Comparison of ENCODE assay signal across 8 cellular contexts in genomic region chr15:74461847-74462511, GRCh38. TPM values are rescaled to one million over a fixed set of nuclear protein-coding genes. Genes with fewer than 3 reads are reported as not detected.
DNase-seq lines count a peak whose midpoint lies in the region; ATAC-seq and TF ChIP-seq lines count a peak whose summit lies in the region.

No MANE protein-coding gene starts in this region.

- POLR2A ChIA-PET in AG04449 (lab: Yijun Ruan, JAX), result interaction anchor here (1.0 to 1.6 kb wide), 2 partner anchors 9 to 136 kb away, joined by 4 to 6 read pairs; no protein-coding TSS in a partner anchor

- no peak for DNase-seq in AG04449 (ENCODE audit: low read depth, low spot score)
- DNase-seq in HS-27A (ENCODE audit: low read depth), result peak; percentile 30
- no peak for DNase-seq in ascending aorta (ENCODE audit: low spot score in 2 of 2)
- no peak for DNase-seq in memory B cell (ENCODE audit: low spot score in 2 of 2)
- no peak for DNase-seq in NCI-H1436 (lab: John Stamatoyannopoulos, UW)
- DNase-seq in iPS-NIHi11 (ENCODE audit: low spot score), result no peak

- no peaks in the 10 kb centered on the region for H3K27me3 Mint-ChIP-seq in memory B cell

- peaks cover 16% of the 10 kb centered on the region for H3K36me3 Mint-ChIP-seq in memory B cell

- H3K4me3 ChIP-seq in AG04449 (ENCODE audit: low read depth, low read length), result peak overlapping the region; percentile 92
- peak overlapping the region; percentile 65 to 70 for H3K4me3 ChIP-seq in ascending aorta

- H3K9me3 ChIP-seq in ascending aorta, result no peaks in the 10 kb centered on the region

- ATAC-seq in memory B cell (ENCODE audit: low read depth), result no peak
- ATAC-seq in HG03565 (IDR thresholded peaks at IDR 0.05; ENCODE audit: unreplicated experiment), result no peak
- ATAC-seq in HG02588 (IDR thresholded peaks at IDR 0.05; ENCODE audit: unreplicated experiment), result no peak

- peaks cover 35% of the 10 kb centered on the region for H3K4me1 Mint-ChIP-seq in memory B cell

- no peaks in the 10 kb centered on the region for H3K27me3 ChIP-seq in ascending aorta

- no peaks in the 10 kb centered on the region for H3K9me3 Mint-ChIP-seq in memory B cell

- H3K27ac ChIP-seq in ascending aorta, result peak overlapping the region; percentile 61 to 79

- TF ChIP-seq CTCF in AG04449 (IDR thresholded peaks at IDR 0.05; ENCODE audit: insufficient read depth, low read length, missing control alignments) (no peak), ascending aorta (IDR thresholded peaks at IDR 0.05) (no peak)

- H3K4me3 Mint-ChIP-seq in memory B cell, result peak overlapping the region; percentile 68

- intact Hi-C loops in ascending aorta (cut with DNase I), result loop anchor here (1.0 to 10.0 kb wide), 4 partner anchors 78 to 470 kb away; partner anchors contain the start of genes CLK3, EDC3, PML and STOML1

- peaks cover 2 to 12% of the 10 kb centered on the region in 2 donors for H3K36me3 ChIP-seq in ascending aorta

- CTCF ChIA-PET in AG04449 (lab: Yijun Ruan, JAX), result interaction anchor here (0.9 to 16.7 kb wide), 10 partner anchors 11 to 160 kb away, joined by 3 to 162 read pairs (median 6); no protein-coding TSS in a partner anchor

- H3K27ac Mint-ChIP-seq in memory B cell, result peak overlapping the region; percentile 62

- peaks cover 6 to 9% of the 10 kb centered on the region in 2 donors for H3K4me1 ChIP-seq in ascending aorta

RNA-seq across cellular contexts. Expression of gene UBL7, which starts 1.0 kb away (rescaled TPM):
- 63.4 TPM for total RNA-seq in ascending aorta

RNA-seq across cellular contexts. Expression of gene SEMA7A, which starts 28.2 kb away (rescaled TPM):
- 5.5 TPM for total RNA-seq in ascending aorta
